In genomic region chr10:99621454-99622246, GRCh38 we compare ENCODE assay signal across 7 cellular contexts. TPM values are rescaled to one million over a fixed set of nuclear protein-coding genes. Genes with fewer than 3 reads are reported as not detected.
A peak's percentile ranks its signal among the peaks of the same experiment; 100 is the strongest.
DNase-seq lines count a peak whose midpoint lies in the region; ATAC-seq and TF ChIP-seq lines count a peak whose summit lies in the region.

No MANE protein-coding gene starts in this region.

- H3K79me1 ChIP-seq in H9 (ENCODE audit: insufficient read depth, low read depth, low read length, poor library complexity, severe bottlenecking), result peaks cover 4% of the 10 kb centered on the region

- H2BK5ac ChIP-seq in H9 (ENCODE audit: insufficient read length, low read length), result no peak overlapping the region

- DNase-seq in H9, result no peak
- peak; percentile 87 for DNase-seq in RWPE2 (ENCODE audit: low spot score)
- peak; percentile 68 for DNase-seq in epithelial cell of prostate (ENCODE audit: low read depth, low spot score)
- DNase-seq in activated gamma-delta T cell treated with Interleukin-2 at 50 U/mL for 16 hours, result no peak
- no peak for DNase-seq in HuH-7.5 (ENCODE audit: low spot score)
- DNase-seq in inferior parietal cortex (ENCODE audit: extremely low spot score), result no peak

- ATAC-seq in RWPE2 (ENCODE audit: low read depth), result peak; percentile 21

- no peak overlapping the region for H3K23ac ChIP-seq in H9 (ENCODE audit: insufficient read length, low read depth, low read length)

- H3K9me3 Mint-ChIP-seq in H9, result no peaks in the 10 kb centered on the region

- no peak overlapping the region for H2AK5ac ChIP-seq in H9 (ENCODE audit: insufficient read length, low read length)

- peak overlapping the region; percentile 59 for H3K14ac ChIP-seq in H9 (ENCODE audit: insufficient read depth, low read length)

- no peak overlapping the region for H4K8ac ChIP-seq in H9 (replicated peaks; ENCODE audit: insufficient read length, low read depth, low read length)

- no peaks in the 10 kb centered on the region; a peak in 1 of 7 replicates for H3K36me3 Mint-ChIP-seq in H9 (ENCODE audit: insufficient read depth in 1 of 3, low read depth in 3 of 3)

- H2BK15ac ChIP-seq in H9 (ENCODE audit: low read depth, low read length), result no peak overlapping the region

- H2AFZ ChIP-seq in H9 (ENCODE audit: low read length), result no peak overlapping the region

- H3K9me3 ChIP-seq in H9 (ENCODE audit: control insufficient read depth, low read depth, low read length) (no peaks in the 10 kb centered on the region), RWPE2 (ENCODE audit: severe bottlenecking) (no peaks in the 10 kb centered on the region), neutrophil (no peaks in the 10 kb centered on the region)

- H3K4ac ChIP-seq in H9 (ENCODE audit: low read depth, low read length), result no peak overlapping the region

- no CpG with 5 or more reads among the region's 30 CpGs for WGBS in H9 (ENCODE audit: extremely low coverage, insufficient read length, low lambda C conversion rate)

- H3K4me1 ChIP-seq in H9 (ENCODE audit: insufficient read depth, low read length), result peaks cover 5% of the 10 kb centered on the region; the same call in 1 of the 2 replicates
- H3K4me1 ChIP-seq in RWPE2 (ENCODE audit: insufficient read depth, poor library complexity, severe bottlenecking), result peaks cover 13% of the 10 kb centered on the region
- peaks cover 34 to 44% of the 10 kb centered on the region in 2 experiments for H3K4me1 ChIP-seq in neutrophil (ENCODE audit: control insufficient read depth in 1 of 2, insufficient read depth in 1 of 2, low read depth in 1 of 2, low read length in 1 of 2)

- H4K20me1 ChIP-seq in H9 (ENCODE audit: control insufficient read depth, insufficient read depth, insufficient read length), result no peaks in the 10 kb centered on the region

- H3K36me3 ChIP-seq in RWPE2 (ENCODE audit: low read depth) (peaks cover 9% of the 10 kb centered on the region), neutrophil (no peaks in the 10 kb centered on the region)

- H2BK12ac ChIP-seq in H9 (ENCODE audit: insufficient read length, low read depth, low read length), result no peak overlapping the region

- peak overlapping the region; percentile 55 for H3K18ac ChIP-seq in H9 (ENCODE audit: insufficient read length, low read depth, low read length)

- no peak overlapping the region for H4K91ac ChIP-seq in H9 (ENCODE audit: insufficient read length, low read depth, low read length)

- no peak overlapping the region for H4K5ac ChIP-seq in H9 (ENCODE audit: insufficient read length, low read depth, low read length)

- H3K27me3 Mint-ChIP-seq in H9 (ENCODE audit: low read depth), result peaks cover 22% of the 10 kb centered on the region

- TF ChIP-seq CTCF in H9 (conservative IDR thresholded peaks at IDR 0.05) (no peak), RWPE2 (IDR thresholded peaks at IDR 0.05; ENCODE audit: poor library complexity, severe bottlenecking) (no peak), neutrophil (IDR thresholded peaks at IDR 0.05) (no peak)

- H2BK120ac ChIP-seq in H9 (ENCODE audit: low read depth, low read length, poor library complexity, severe bottlenecking), result no peak overlapping the region

- H3K79me2 ChIP-seq in H9 (ENCODE audit: insufficient read depth, low read length), result no peaks in the 10 kb centered on the region

- peaks cover 21% of the 10 kb centered on the region for H3K23me2 ChIP-seq in H9 (ENCODE audit: insufficient read length, low read depth, low read length, poor library complexity, severe bottlenecking)

- no peak overlapping the region for H3K56ac ChIP-seq in H9 (ENCODE audit: insufficient read length, low read depth, low read length)

- peaks cover 25 to 26% of the 10 kb centered on the region in 2 experiments for H3K4me1 Mint-ChIP-seq in H9

- no peak overlapping the region for H2BK20ac ChIP-seq in H9 (ENCODE audit: low read depth, low read length, poor library complexity, severe bottlenecking)

- H3K4me2 ChIP-seq in H9 (ENCODE audit: insufficient read depth, insufficient read length, low read length), result peak overlapping the region; percentile 67

- H3K27ac ChIP-seq in H9 (ENCODE audit: insufficient read length, low read depth, low read length) (peak overlapping the region; percentile 4), RWPE2 (ENCODE audit: poor library complexity, severe bottlenecking) (peak overlapping the region; percentile 91), epithelial cell of prostate (peak overlapping the region; percentile 96), neutrophil (peak overlapping the region; percentile 97)

- H3K4me3 ChIP-seq in RWPE2 (ENCODE audit: severe bottlenecking), result peak overlapping the region; percentile 48
- H3K4me3 ChIP-seq in neutrophil (ENCODE audit: low read depth in 1 of 2, low read length in 1 of 2), result peak overlapping the region; percentile 74 to 92

- H3K4me3 Mint-ChIP-seq in H9, result peak overlapping the region; percentile 80 to 86

- peak overlapping the region; percentile 57 for H3K9ac ChIP-seq in H9 (ENCODE audit: extremely low read depth, insufficient read length, low read length)

- H3T11ph ChIP-seq in H9 (ENCODE audit: low read length), result no peak overlapping the region

- H3K27me3 ChIP-seq in H9 (ENCODE audit: insufficient read depth, low read length) (no peaks in the 10 kb centered on the region), RWPE2 (ENCODE audit: insufficient read depth, poor library complexity, severe bottlenecking) (no peaks in the 10 kb centered on the region), neutrophil (no peaks in the 10 kb centered on the region)

- H3K27ac Mint-ChIP-seq in H9, result peak overlapping the region; percentile 73 to 93 (median 90)

RNA-seq across cellular contexts. Expression of gene SLC25A28, which starts 1.4 kb away (rescaled TPM):
- total RNA-seq in H9 (2021), result 19.6 and 22.2 TPM in 2 replicates

RNA-seq across cellular contexts. Expression of gene ENTPD7, which starts 37.7 kb away (rescaled TPM):
- 14.4 and 14.5 TPM in 2 replicates for total RNA-seq in H9 (2021)

Comparison
In these comparisons a context has a peak if more than half of its experiments do, and no peak if none do; other contexts are left out.
1. DNase-seq: peak in RWPE2 (single experiment) and epithelial cell of prostate (single experiment); none in H9 (single experiment), activated gamma-delta T cell treated with Interleukin-2 at 50 U/mL for 16 hours (single experiment), HuH-7.5 (single experiment) and inferior parietal cortex (single experiment).
2. H3K27ac ChIP-seq: peak in every context shown above with its lines; median percentile 97 in neutrophil; 96 in epithelial cell of prostate; 91 in RWPE2; 4 in H9.